In the genomic region with DNA sequence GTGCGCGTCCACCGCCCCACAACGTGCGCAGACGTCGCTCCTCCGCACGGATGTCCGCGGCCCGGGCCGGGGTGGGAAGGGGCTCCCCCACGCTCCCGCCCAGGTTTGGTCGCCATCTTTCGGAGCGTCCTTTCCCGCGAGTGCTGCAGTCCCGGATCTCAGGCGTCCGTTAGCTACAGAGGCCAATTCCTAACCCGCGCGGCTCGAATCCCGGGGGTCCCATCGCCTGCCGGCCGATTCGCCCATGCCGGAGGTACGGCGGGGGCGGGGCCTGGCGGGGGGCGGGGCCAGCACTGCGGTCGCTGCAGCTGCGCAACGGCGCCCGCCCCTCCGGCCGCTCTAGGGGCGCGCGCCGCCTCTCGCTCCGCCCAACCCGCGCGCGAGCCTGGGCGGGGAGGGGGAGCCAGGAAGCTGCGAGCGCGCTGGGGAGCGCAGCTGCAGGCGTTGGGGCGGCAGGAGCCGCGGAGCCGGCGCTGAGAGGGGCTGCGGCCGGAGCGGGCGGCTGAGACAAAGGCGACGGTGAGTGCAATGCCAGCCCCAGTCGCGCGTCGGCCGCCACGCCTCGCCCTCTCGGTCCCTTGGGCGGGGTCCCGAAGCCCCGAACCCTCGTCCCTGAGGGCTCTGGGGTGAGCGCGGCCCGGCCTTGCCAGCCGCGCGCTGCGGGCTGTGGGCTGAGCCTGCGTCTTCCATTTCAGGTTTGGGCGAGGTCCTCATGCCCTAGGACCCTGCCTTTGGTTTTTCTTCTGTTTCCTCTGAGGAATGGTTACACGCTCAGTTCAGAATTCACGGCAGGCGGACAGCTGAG, we compare ENCODE assay signal across 1 cellular context.
TF ChIP-seq lines count a peak whose summit lies in the region.

A gene with protein sequence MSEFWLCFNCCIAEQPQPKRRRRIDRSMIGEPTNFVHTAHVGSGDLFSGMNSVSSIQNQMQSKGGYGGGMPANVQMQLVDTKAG (plus strand): TSS at position 406 of the 805 bp plus-strand sequence. CDS start 95,441 bp downstream, outside the sequence.

TF ChIP-seq in HepG2, 621 proteins besides CTCF, POLR2A, EP300 and RAD21 (continued from another document and continues in another):
- TF ChIP-seq, protein P1, sequence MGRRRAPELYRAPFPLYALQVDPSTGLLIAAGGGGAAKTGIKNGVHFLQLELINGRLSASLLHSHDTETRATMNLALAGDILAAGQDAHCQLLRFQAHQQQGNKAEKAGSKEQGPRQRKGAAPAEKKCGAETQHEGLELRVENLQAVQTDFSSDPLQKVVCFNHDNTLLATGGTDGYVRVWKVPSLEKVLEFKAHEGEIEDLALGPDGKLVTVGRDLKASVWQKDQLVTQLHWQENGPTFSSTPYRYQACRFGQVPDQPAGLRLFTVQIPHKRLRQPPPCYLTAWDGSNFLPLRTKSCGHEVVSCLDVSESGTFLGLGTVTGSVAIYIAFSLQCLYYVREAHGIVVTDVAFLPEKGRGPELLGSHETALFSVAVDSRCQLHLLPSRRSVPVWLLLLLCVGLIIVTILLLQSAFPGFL (CRISPR knock-in tag; IDR thresholded peaks at IDR 0.05) = no peak
- TF ChIP-seq MAZ (IDR thresholded peaks at IDR 0.05; ENCODE audit: borderline replicate concordance, low read depth, low read length) = peak; percentile 67
- peak; percentile 87 for TF ChIP-seq MAZ (CRISPR knock-in tag; IDR thresholded peaks at IDR 0.05; ENCODE audit: low read depth)
- TF ChIP-seq ETV5 (CRISPR knock-in tag; IDR thresholded peaks at IDR 0.05; ENCODE audit: borderline replicate concordance) = 0 out of 2 replicates have a peak, but pooled peaks have one; percentile 27
- TF ChIP-seq, protein P2, sequence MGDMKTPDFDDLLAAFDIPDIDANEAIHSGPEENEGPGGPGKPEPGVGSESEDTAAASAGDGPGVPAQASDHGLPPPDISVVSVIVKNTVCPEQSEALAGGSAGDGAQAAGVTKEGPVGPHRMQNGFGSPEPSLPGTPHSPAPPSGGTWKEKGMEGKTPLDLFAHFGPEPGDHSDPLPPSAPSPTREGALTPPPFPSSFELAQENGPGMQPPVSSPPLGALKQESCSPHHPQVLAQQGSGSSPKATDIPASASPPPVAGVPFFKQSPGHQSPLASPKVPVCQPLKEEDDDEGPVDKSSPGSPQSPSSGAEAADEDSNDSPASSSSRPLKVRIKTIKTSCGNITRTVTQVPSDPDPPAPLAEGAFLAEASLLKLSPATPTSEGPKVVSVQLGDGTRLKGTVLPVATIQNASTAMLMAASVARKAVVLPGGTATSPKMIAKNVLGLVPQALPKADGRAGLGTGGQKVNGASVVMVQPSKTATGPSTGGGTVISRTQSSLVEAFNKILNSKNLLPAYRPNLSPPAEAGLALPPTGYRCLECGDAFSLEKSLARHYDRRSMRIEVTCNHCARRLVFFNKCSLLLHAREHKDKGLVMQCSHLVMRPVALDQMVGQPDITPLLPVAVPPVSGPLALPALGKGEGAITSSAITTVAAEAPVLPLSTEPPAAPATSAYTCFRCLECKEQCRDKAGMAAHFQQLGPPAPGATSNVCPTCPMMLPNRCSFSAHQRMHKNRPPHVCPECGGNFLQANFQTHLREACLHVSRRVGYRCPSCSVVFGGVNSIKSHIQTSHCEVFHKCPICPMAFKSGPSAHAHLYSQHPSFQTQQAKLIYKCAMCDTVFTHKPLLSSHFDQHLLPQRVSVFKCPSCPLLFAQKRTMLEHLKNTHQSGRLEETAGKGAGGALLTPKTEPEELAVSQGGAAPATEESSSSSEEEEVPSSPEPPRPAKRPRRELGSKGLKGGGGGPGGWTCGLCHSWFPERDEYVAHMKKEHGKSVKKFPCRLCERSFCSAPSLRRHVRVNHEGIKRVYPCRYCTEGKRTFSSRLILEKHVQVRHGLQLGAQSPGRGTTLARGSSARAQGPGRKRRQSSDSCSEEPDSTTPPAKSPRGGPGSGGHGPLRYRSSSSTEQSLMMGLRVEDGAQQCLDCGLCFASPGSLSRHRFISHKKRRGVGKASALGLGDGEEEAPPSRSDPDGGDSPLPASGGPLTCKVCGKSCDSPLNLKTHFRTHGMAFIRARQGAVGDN (CRISPR knock-in tag; IDR thresholded peaks at IDR 0.05) = peak; percentile 73
- peak; percentile 27; the same call in 1 of the 2 replicates for TF ChIP-seq SP5 (CRISPR knock-in tag; IDR thresholded peaks at IDR 0.05; ENCODE audit: borderline replicate concordance, low read depth)
- TF ChIP-seq SMAD1 (CRISPR knock-in tag; IDR thresholded peaks at IDR 0.05; ENCODE audit: borderline replicate concordance, low read depth) = no peak
- peak; percentile 79 for TF ChIP-seq ZNF883 (CRISPR knock-in tag; IDR thresholded peaks at IDR 0.05; ENCODE audit: not compliant biosample characterization)
- TF ChIP-seq, protein P3, sequence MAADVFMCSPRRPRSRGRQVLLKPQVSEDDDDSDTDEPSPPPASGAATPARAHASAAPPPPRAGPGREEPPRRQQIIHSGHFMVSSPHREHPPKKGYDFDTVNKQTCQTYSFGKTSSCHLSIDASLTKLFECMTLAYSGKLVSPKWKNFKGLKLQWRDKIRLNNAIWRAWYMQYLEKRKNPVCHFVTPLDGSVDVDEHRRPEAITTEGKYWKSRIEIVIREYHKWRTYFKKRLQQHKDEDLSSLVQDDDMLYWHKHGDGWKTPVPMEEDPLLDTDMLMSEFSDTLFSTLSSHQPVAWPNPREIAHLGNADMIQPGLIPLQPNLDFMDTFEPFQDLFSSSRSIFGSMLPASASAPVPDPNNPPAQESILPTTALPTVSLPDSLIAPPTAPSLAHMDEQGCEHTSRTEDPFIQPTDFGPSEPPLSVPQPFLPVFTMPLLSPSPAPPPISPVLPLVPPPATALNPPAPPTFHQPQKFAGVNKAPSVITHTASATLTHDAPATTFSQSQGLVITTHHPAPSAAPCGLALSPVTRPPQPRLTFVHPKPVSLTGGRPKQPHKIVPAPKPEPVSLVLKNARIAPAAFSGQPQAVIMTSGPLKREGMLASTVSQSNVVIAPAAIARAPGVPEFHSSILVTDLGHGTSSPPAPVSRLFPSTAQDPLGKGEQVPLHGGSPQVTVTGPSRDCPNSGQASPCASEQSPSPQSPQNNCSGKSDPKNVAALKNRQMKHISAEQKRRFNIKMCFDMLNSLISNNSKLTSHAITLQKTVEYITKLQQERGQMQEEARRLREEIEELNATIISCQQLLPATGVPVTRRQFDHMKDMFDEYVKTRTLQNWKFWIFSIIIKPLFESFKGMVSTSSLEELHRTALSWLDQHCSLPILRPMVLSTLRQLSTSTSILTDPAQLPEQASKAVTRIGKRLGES (CRISPR knock-in tag; IDR thresholded peaks at IDR 0.05; ENCODE audit: borderline replicate concordance) = peak; percentile 15; the same call in 1 of the 2 replicates
- peak; percentile 50; the same call in 1 of the 2 replicates for TF ChIP-seq ZNF777 (CRISPR knock-in tag; IDR thresholded peaks at IDR 0.05)
- peak; percentile 55 for TF ChIP-seq MYC (CRISPR knock-in tag; IDR thresholded peaks at IDR 0.05; ENCODE audit: borderline replicate concordance)
- TF ChIP-seq HOXD1 (CRISPR knock-in tag; IDR thresholded peaks at IDR 0.05) = peak; percentile 14; the same call in 1 of the 2 replicates
- TF ChIP-seq, protein P4, sequence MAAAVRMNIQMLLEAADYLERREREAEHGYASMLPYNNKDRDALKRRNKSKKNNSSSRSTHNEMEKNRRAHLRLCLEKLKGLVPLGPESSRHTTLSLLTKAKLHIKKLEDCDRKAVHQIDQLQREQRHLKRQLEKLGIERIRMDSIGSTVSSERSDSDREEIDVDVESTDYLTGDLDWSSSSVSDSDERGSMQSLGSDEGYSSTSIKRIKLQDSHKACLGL (CRISPR knock-in tag; IDR thresholded peaks at IDR 0.05) = peak; percentile 61; the same call in 1 of the 2 replicates
- TF ChIP-seq, protein P5, sequence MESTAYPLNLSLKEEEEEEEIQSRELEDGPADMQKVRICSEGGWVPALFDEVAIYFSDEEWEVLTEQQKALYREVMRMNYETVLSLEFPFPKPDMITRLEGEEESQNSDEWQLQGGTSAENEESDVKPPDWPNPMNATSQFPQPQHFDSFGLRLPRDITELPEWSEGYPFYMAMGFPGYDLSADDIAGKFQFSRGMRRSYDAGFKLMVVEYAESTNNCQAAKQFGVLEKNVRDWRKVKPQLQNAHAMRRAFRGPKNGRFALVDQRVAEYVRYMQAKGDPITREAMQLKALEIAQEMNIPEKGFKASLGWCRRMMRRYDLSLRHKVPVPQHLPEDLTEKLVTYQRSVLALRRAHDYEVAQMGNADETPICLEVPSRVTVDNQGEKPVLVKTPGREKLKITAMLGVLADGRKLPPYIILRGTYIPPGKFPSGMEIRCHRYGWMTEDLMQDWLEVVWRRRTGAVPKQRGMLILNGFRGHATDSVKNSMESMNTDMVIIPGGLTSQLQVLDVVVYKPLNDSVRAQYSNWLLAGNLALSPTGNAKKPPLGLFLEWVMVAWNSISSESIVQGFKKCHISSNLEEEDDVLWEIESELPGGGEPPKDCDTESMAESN (CRISPR knock-in tag; conservative IDR thresholded peaks at IDR 0.05) = peak; percentile 49; the same call in 1 of the 2 replicates
- TF ChIP-seq, protein P6, sequence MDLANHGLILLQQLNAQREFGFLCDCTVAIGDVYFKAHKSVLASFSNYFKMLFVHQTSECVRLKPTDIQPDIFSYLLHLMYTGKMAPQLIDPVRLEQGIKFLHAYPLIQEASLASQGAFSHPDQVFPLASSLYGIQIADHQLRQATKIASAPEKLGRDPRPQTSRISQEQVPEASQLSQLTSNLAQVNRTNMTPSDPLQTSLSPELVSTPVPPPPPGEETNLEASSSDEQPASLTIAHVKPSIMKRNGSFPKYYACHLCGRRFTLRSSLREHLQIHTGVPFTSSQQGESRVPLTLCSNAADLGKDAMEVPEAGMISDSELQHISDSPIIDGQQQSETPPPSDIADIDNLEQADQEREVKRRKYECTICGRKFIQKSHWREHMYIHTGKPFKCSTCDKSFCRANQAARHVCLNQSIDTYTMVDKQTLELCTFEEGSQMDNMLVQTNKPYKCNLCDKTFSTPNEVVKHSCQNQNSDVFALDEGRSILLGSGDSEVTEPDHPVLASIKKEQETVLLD (CRISPR knock-in tag; IDR thresholded peaks at IDR 0.05; ENCODE audit: low read depth) = peak; percentile 62; the same call in 1 of the 2 replicates
- TF ChIP-seq, protein P7, sequence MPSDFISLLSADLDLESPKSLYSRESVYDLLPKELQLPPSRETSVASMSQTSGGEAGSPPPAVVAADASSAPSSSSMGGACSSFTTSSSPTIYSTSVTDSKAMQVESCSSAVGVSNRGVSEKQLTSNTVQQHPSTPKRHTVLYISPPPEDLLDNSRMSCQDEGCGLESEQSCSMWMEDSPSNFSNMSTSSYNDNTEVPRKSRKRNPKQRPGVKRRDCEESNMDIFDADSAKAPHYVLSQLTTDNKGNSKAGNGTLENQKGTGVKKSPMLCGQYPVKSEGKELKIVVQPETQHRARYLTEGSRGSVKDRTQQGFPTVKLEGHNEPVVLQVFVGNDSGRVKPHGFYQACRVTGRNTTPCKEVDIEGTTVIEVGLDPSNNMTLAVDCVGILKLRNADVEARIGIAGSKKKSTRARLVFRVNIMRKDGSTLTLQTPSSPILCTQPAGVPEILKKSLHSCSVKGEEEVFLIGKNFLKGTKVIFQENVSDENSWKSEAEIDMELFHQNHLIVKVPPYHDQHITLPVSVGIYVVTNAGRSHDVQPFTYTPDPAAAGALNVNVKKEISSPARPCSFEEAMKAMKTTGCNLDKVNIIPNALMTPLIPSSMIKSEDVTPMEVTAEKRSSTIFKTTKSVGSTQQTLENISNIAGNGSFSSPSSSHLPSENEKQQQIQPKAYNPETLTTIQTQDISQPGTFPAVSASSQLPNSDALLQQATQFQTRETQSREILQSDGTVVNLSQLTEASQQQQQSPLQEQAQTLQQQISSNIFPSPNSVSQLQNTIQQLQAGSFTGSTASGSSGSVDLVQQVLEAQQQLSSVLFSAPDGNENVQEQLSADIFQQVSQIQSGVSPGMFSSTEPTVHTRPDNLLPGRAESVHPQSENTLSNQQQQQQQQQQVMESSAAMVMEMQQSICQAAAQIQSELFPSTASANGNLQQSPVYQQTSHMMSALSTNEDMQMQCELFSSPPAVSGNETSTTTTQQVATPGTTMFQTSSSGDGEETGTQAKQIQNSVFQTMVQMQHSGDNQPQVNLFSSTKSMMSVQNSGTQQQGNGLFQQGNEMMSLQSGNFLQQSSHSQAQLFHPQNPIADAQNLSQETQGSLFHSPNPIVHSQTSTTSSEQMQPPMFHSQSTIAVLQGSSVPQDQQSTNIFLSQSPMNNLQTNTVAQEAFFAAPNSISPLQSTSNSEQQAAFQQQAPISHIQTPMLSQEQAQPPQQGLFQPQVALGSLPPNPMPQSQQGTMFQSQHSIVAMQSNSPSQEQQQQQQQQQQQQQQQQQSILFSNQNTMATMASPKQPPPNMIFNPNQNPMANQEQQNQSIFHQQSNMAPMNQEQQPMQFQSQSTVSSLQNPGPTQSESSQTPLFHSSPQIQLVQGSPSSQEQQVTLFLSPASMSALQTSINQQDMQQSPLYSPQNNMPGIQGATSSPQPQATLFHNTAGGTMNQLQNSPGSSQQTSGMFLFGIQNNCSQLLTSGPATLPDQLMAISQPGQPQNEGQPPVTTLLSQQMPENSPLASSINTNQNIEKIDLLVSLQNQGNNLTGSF (CRISPR knock-in tag; IDR thresholded peaks at IDR 0.05) = peak; percentile 67
- TF ChIP-seq BRCA1 (CRISPR knock-in tag; IDR thresholded peaks at IDR 0.05) = peak; percentile 35; the same call in 1 of the 2 replicates
- TF ChIP-seq, protein P8, sequence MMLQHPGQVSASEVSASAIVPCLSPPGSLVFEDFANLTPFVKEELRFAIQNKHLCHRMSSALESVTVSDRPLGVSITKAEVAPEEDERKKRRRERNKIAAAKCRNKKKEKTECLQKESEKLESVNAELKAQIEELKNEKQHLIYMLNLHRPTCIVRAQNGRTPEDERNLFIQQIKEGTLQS (CRISPR knock-in tag; IDR thresholded peaks at IDR 0.05) = 0 out of 2 replicates have a peak, but pooled peaks have one; percentile 22
- TF ChIP-seq MXD4 (CRISPR knock-in tag; IDR thresholded peaks at IDR 0.05) = peak; percentile 49; the same call in 1 of the 2 replicates
- peak; percentile 80 for TF ChIP-seq ELF3 (CRISPR knock-in tag; IDR thresholded peaks at IDR 0.05)
- TF ChIP-seq, protein P9, sequence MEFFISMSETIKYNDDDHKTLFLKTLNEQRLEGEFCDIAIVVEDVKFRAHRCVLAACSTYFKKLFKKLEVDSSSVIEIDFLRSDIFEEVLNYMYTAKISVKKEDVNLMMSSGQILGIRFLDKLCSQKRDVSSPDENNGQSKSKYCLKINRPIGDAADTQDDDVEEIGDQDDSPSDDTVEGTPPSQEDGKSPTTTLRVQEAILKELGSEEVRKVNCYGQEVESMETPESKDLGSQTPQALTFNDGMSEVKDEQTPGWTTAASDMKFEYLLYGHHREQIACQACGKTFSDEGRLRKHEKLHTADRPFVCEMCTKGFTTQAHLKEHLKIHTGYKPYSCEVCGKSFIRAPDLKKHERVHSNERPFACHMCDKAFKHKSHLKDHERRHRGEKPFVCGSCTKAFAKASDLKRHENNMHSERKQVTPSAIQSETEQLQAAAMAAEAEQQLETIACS (CRISPR knock-in tag; IDR thresholded peaks at IDR 0.05) = peak; percentile 85
- TF ChIP-seq RBM39 (IDR thresholded peaks at IDR 0.05; ENCODE audit: low read depth, low read length, poor library complexity, severe bottlenecking) = peak; percentile 57
- TF ChIP-seq TBP (CRISPR knock-in tag; IDR thresholded peaks at IDR 0.05) = no peak
- TF ChIP-seq, protein P10, sequence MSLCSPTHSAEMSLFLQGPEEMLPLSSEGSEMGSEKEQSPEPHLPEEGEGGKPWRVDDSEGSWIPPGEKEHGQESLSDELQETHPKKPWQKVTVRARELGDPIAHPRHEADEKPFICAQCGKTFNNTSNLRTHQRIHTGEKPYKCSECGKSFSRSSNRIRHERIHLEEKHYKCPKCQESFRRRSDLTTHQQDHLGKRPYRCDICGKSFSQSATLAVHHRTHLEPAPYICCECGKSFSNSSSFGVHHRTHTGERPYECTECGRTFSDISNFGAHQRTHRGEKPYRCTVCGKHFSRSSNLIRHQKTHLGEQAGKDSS (CRISPR knock-in tag; IDR thresholded peaks at IDR 0.05; ENCODE audit: borderline replicate concordance, low read depth) = peak; percentile 65
- no peak for TF ChIP-seq ZNF451 (CRISPR knock-in tag; IDR thresholded peaks at IDR 0.05)
- TF ChIP-seq EED (CRISPR knock-in tag; IDR thresholded peaks at IDR 0.05) = peak; percentile 84; the same call in 1 of the 2 replicates
